Comparison of ENCODE assay signal across 9 cellular contexts in the genomic region with DNA sequence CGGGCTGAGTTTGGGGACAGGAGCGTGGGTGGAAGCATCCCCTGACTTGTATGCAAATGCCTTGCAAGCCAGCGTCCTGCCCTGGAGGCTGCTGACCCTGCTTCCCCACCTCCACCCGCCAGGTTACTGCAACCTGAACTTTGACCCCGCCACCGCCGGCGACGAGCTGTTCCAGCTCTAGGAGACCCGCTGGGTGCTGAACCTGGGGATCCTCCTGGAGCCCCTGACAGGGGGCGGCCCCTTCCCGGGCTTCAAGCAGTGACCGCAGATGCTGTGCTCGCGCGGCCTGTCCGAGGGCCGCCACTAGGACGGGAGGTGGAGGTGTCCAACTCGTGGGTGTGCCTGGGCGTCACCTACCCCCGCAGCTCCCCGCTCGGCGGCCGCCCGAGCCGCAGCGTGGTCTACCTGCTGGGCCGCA. TPM values are rescaled to one million over a fixed set of nuclear protein-coding genes. Genes with fewer than 3 reads are reported as not detected.
DNase-seq lines count a peak whose midpoint lies in the region; ATAC-seq lines count a peak whose summit lies in the region.
"Had no signal": no experiment of that assay in that cellular context is flagged by ENCODE, and none has a peak within 500 bp of the region (broad histone marks: within the 10 kb centered on the region; RNA-seq: fewer than 3 reads in every experiment).

No MANE protein-coding gene starts in this region.

- intact Hi-C loops in activated T-helper 2 cell treated with anti-CD3 and anti-CD28 coated beads, Interferon-gamma antibody, Interleukin-2, Interleukin-4, amounts not matched to agents 10 μg/mL and 5 μg/mL and 100 μg/mL, durations not matched to agents 14 hours and 24 hours and 36 hours (cut with micrococcal nuclease) = no loop called here

- no peaks in the 10 kb centered on the region for H3K27me3 Mint-ChIP-seq in activated T-helper 2 cell treated with anti-CD3 and anti-CD28 coated beads, Interferon-gamma antibody, Interleukin-2, Interleukin-4, amounts not matched to agents 10 μg/mL and 5 μg/mL and 100 μg/mL, durations not matched to agents 14 hours and 24 hours and 36 hours (ENCODE audit: low read depth)

- H3K4me3 ChIP-seq in subcutaneous abdominal adipose tissue (ENCODE audit: low read depth in 1 of 5, low read length in 5 of 5) = peak overlapping the region in 4 of 5 donors; percentile 45 to 72 (median 62)

- no peak for DNase-seq in activated T-helper 2 cell treated with anti-CD3 and anti-CD28 coated beads, Interferon-gamma antibody, Interleukin-2, Interleukin-4, amounts not matched to agents 10 μg/mL and 5 μg/mL and 100 μg/mL, durations not matched to agents 14 hours and 24 hours and 36 hours (ENCODE audit: low spot score)
- DNase-seq in left lobe of liver (ENCODE audit: low spot score) (peak; percentile 92), NCI-H2107 treated with DMSO at 0.1 percent for 48 hours (lab: John Stamatoyannopoulos, UW; ENCODE audit: unreplicated experiment) (no peak), NCI-H345 (lab: John Stamatoyannopoulos, UW) (no peak)
- DNase-seq in activated naive CD4-positive, alpha-beta T cell (lab: John Stamatoyannopoulos, UW) = no peak
- DNase-seq: NCI-H1694 treated with DMSO at 0.1 percent for 48 hours had no signal

- H3K9me3 ChIP-seq in subcutaneous abdominal adipose tissue (ENCODE audit: control insufficient read depth in 5 of 5, low read length in 5 of 5) = no peaks in the 10 kb centered on the region

- peak overlapping the region; percentile 63 for H3K4me3 Mint-ChIP-seq in activated T-helper 2 cell treated with anti-CD3 and anti-CD28 coated beads, Interferon-gamma antibody, Interleukin-2, Interleukin-4, amounts not matched to agents 10 μg/mL and 5 μg/mL and 100 μg/mL, durations not matched to agents 14 hours and 24 hours and 36 hours (ENCODE audit: low read depth)

- no peaks in the 10 kb centered on the region for H3K9me3 Mint-ChIP-seq in activated T-helper 2 cell treated with anti-CD3 and anti-CD28 coated beads, Interferon-gamma antibody, Interleukin-2, Interleukin-4, amounts not matched to agents 10 μg/mL and 5 μg/mL and 100 μg/mL, durations not matched to agents 14 hours and 24 hours and 36 hours

- H3K27ac ChIP-seq in subcutaneous abdominal adipose tissue (ENCODE audit: low read depth, low read length) = no peak overlapping the region
- H3K27ac ChIP-seq: VCaP had no signal

- peaks cover 5% of the 10 kb centered on the region for H3K4me1 Mint-ChIP-seq in activated T-helper 2 cell treated with anti-CD3 and anti-CD28 coated beads, Interferon-gamma antibody, Interleukin-2, Interleukin-4, amounts not matched to agents 10 μg/mL and 5 μg/mL and 100 μg/mL, durations not matched to agents 14 hours and 24 hours and 36 hours (ENCODE audit: low read depth)

- peaks cover 0 to 38% (median 35%) of the 10 kb centered on the region in 5 donors for H3K4me1 ChIP-seq in subcutaneous abdominal adipose tissue (ENCODE audit: control insufficient read depth in 5 of 5, insufficient read depth in 5 of 5, low read length in 5 of 5)

- peak overlapping the region in 4 of 5 donors; percentile 15 to 71 (median 54) for H3K9ac ChIP-seq in subcutaneous abdominal adipose tissue (ENCODE audit: low read length in 5 of 5)

- no peaks in the 10 kb centered on the region for H3K36me3 ChIP-seq in subcutaneous abdominal adipose tissue (ENCODE audit: control insufficient read depth in 5 of 5, insufficient read depth in 5 of 5, low read length in 5 of 5)

- ATAC-seq in HG02678 (IDR thresholded peaks at IDR 0.05; ENCODE audit: unreplicated experiment) (peak; percentile 5), left lobe of liver (peak; percentile 82)

- H3K27me3 ChIP-seq in subcutaneous abdominal adipose tissue (ENCODE audit: control insufficient read depth in 5 of 5, insufficient read depth in 4 of 5, low read length in 5 of 5) = peaks cover 0 to under 1% (median 0%) of the 10 kb centered on the region in 5 donors

- H3K27ac Mint-ChIP-seq in activated T-helper 2 cell treated with anti-CD3 and anti-CD28 coated beads, Interferon-gamma antibody, Interleukin-2, Interleukin-4, amounts not matched to agents 10 μg/mL and 5 μg/mL and 100 μg/mL, durations not matched to agents 14 hours and 24 hours and 36 hours = no peak overlapping the region

- no peaks in the 10 kb centered on the region for H3K36me3 Mint-ChIP-seq in activated T-helper 2 cell treated with anti-CD3 and anti-CD28 coated beads, Interferon-gamma antibody, Interleukin-2, Interleukin-4, amounts not matched to agents 10 μg/mL and 5 μg/mL and 100 μg/mL, durations not matched to agents 14 hours and 24 hours and 36 hours (ENCODE audit: low read depth)

RNA-seq across cellular contexts. Expression of gene SLC16A5, which starts 10.7 kb away (rescaled TPM):
- 11.6 and 11.8 TPM in 2 replicates for total RNA-seq in activated T-helper 2 cell treated with anti-CD3 and anti-CD28 coated beads, Interferon-gamma antibody, Interleukin-2, Interleukin-4, amounts not matched to agents 10 μg/mL and 5 μg/mL and 100 μg/mL, durations not matched to agents 14 hours and 24 hours and 36 hours
- total RNA-seq in left lobe of liver = 1.2 TPM

RNA-seq across cellular contexts. Expression of gene KCTD2, which starts 30.1 kb away (rescaled TPM):
- total RNA-seq in activated T-helper 2 cell treated with anti-CD3 and anti-CD28 coated beads, Interferon-gamma antibody, Interleukin-2, Interleukin-4, amounts not matched to agents 10 μg/mL and 5 μg/mL and 100 μg/mL, durations not matched to agents 14 hours and 24 hours and 36 hours = 18.0 and 20.7 TPM in 2 replicates
- total RNA-seq in left lobe of liver = 7.0 TPM

RNA-seq across cellular contexts. Expression of gene ATP5PD, which starts 30.3 kb away (rescaled TPM):
- total RNA-seq in activated T-helper 2 cell treated with anti-CD3 and anti-CD28 coated beads, Interferon-gamma antibody, Interleukin-2, Interleukin-4, amounts not matched to agents 10 μg/mL and 5 μg/mL and 100 μg/mL, durations not matched to agents 14 hours and 24 hours and 36 hours = 166 and 170 TPM in 2 replicates
- total RNA-seq in left lobe of liver = 177 TPM

RNA-seq across cellular contexts. Expression of gene ARMC7, which starts 32.7 kb away (rescaled TPM):
- 9.9 and 10.1 TPM in 2 replicates for total RNA-seq in activated T-helper 2 cell treated with anti-CD3 and anti-CD28 coated beads, Interferon-gamma antibody, Interleukin-2, Interleukin-4, amounts not matched to agents 10 μg/mL and 5 μg/mL and 100 μg/mL, durations not matched to agents 14 hours and 24 hours and 36 hours
- 5.6 TPM for total RNA-seq in left lobe of liver

RNA-seq across cellular contexts. Expression of gene NT5C, which starts 54.5 kb away (rescaled TPM):
- 72.7 and 86.6 TPM in 2 replicates for total RNA-seq in activated T-helper 2 cell treated with anti-CD3 and anti-CD28 coated beads, Interferon-gamma antibody, Interleukin-2, Interleukin-4, amounts not matched to agents 10 μg/mL and 5 μg/mL and 100 μg/mL, durations not matched to agents 14 hours and 24 hours and 36 hours
- 11.9 TPM for total RNA-seq in left lobe of liver
